12 cellular contexts compared by ENCODE assay signal in genomic region chr20:25372584-25373336, GRCh38. TPM values are rescaled to one million over a fixed set of nuclear protein-coding genes. Genes with fewer than 3 reads are reported as not detected.
DNase-seq lines count a peak whose midpoint lies in the region; ATAC-seq and TF ChIP-seq lines count a peak whose summit lies in the region.
"Had no signal": no experiment of that assay in that cellular context is flagged by ENCODE, and none has a peak within 500 bp of the region (broad histone marks: within the 10 kb centered on the region; RNA-seq: fewer than 3 reads in every experiment).

No MANE protein-coding gene starts in this region.

- peaks cover 11% of the 10 kb centered on the region for H3K9me3 ChIP-seq in adipocyte (ENCODE audit: control insufficient read depth, low read length)

- H3K27me3 ChIP-seq in adipocyte (replicated peaks; ENCODE audit: control insufficient read depth, insufficient read depth, low read length), result no peaks in the 10 kb centered on the region

- peak; percentile 37 for DNase-seq in AG20443 (ENCODE audit: low spot score)
- peak; percentile 98 for DNase-seq in HFFc6
- peak; percentile 63 for DNase-seq in adipocyte (ENCODE audit: low read depth)
- DNase-seq in iris pigment epithelial cell (ENCODE audit: low read depth), result peak; percentile 98
- no peak for DNase-seq in superior temporal gyrus (ENCODE audit: extremely low spot score)
- no peak for DNase-seq in NCI-H446 (lab: John Stamatoyannopoulos, UW)
- no peak for DNase-seq in type B pancreatic cell (ENCODE audit: extremely low spot score, unreplicated experiment)
- DNase-seq: activated CD8-positive, alpha-beta memory T cell treated with anti-CD3 and anti-CD28 coated beads for 24 hours; caudate nucleus; DMS79 had no signal

- no peaks in the 10 kb centered on the region; the same call in none of the 2 replicates for H3K27me3 Mint-ChIP-seq in HFFc6 (ENCODE audit: insufficient read depth)
- no peaks in the 10 kb centered on the region for H3K27me3 Mint-ChIP-seq in type B pancreatic cell

- H3K27ac Mint-ChIP-seq in HFFc6 (peak overlapping the region; percentile 86), type B pancreatic cell (no peak overlapping the region)

- peaks cover 50% of the 10 kb centered on the region for H3K9me3 Mint-ChIP-seq in HFFc6
- no peaks in the 10 kb centered on the region for H3K9me3 Mint-ChIP-seq in type B pancreatic cell

- peaks cover 55% of the 10 kb centered on the region for H3K4me1 Mint-ChIP-seq in HFFc6 (ENCODE audit: low read depth)
- peaks cover 5% of the 10 kb centered on the region for H3K4me1 Mint-ChIP-seq in type B pancreatic cell (ENCODE audit: unreplicated experiment)

- H3K36me3 Mint-ChIP-seq in HFFc6 (ENCODE audit: low read depth), result peaks cover 71% of the 10 kb centered on the region
- H3K36me3 Mint-ChIP-seq in type B pancreatic cell, result peaks cover 43% of the 10 kb centered on the region

- H3K4me3 Mint-ChIP-seq in HFFc6 (peak overlapping the region; percentile 15; the same call in 1 of the 2 replicates), type B pancreatic cell (no peak overlapping the region)

- TF ChIP-seq CTCF in HFFc6 (IDR thresholded peaks at IDR 0.05), result no peak
- TF ChIP-seq CTCF in type B pancreatic cell (conservative IDR thresholded peaks at IDR 0.05), result no peak

- no peak for ATAC-seq in GM21528 (IDR thresholded peaks at IDR 0.05; ENCODE audit: low FRiP score, unreplicated experiment)

- no peak overlapping the region for H3K4me3 ChIP-seq in adipocyte (ENCODE audit: low read length)
- H3K4me3 ChIP-seq: SK-N-MC had no signal

- H3K4me1 ChIP-seq in adipocyte (ENCODE audit: control insufficient read depth, insufficient read depth, low read length), result no peaks in the 10 kb centered on the region

- no peaks in the 10 kb centered on the region for H3K36me3 ChIP-seq in adipocyte (ENCODE audit: control insufficient read depth, insufficient read depth, low read length, severe bottlenecking)

- no peak overlapping the region for H3K9ac ChIP-seq in adipocyte (ENCODE audit: low read length)

RNA-seq across cellular contexts. Expression of gene ABHD12, which starts 17.9 kb away (rescaled TPM):
- total RNA-seq in HFFc6 (2021; fragmentation: NEBNext Ultra II Directional; extraction: Animal tissue kit (Norgen Biotek cat#: 25700)), result 100 to 1,000 TPM in 2 of 6 experiments, 10 to 100 TPM in 4; 87.0 to 103 (median 98.9) TPM
- total RNA-seq in type B pancreatic cell (ENCODE audit: low replicate concordance), result 68.9 and 94.5 TPM in 2 replicates

RNA-seq across cellular contexts. Expression of gene GINS1, which starts 34.7 kb away (rescaled TPM):
- total RNA-seq in HFFc6 (2021; fragmentation: NEBNext Ultra II Directional; extraction: Animal tissue kit (Norgen Biotek cat#: 25700)), result 10 to 100 TPM in 5 of 6 experiments, 1 to 10 TPM in 1; 7.5 to 13.9 (median 11.7) TPM
- total RNA-seq in type B pancreatic cell (ENCODE audit: low replicate concordance), result 13.7 and 30.2 TPM in 2 replicates

Comparison
In these comparisons a context has a peak if more than half of its experiments do, and no peak if none do; other contexts are left out.
1. DNase-seq: peak in AG20443 (single experiment), HFFc6 (single experiment), adipocyte (single experiment) and iris pigment epithelial cell (single experiment); none in superior temporal gyrus (single experiment), NCI-H446 (0 of 2) and type B pancreatic cell (single experiment).